ENCODE assay signal across 1 cellular context in the genomic region with DNA sequence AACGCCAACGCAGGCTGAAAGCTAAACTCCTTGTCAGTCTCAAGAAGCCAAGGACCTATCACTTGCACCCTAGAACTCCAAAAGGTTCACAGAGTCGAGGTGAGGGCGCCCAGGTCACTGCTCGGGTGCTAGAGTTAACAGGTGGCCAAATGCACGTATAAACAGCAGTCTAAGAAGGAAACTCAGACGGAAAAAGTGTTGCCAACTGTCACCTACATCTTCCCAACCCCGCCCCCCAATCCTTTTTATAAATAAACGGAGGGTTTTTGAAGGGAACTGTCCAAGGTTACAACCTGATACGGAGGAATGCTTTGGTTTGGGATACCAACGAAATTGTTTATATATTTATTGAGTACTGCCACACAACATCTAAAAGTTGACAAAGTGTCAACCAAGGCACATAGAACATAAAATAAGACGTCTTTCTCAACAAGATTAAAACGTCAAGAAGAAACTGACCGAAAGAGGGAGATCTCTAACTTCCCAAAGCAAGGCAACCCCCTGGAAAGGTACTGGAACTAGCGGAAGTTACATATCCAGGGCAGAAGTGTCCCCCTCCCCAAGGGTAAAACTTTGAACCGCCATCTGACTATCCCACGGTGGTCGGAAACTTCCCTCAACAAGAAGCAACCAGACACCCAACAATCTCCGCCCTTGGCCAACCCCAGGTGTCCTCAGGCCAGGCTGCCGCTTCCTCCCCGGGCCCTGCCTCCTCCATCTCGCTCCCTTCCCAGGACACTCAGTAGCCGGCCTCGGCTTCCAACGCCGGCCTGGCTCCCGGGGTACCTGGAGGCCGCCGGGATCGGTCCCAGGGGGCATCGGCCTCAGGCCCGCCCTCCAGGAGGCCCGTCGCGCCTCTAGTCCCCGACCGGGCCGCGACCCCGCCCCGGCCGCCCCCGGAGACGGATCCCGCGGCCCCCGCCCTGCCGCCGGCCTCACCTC.
TF ChIP-seq lines count a peak whose summit lies in the region.

No MANE protein-coding gene starts in this region.

TF ChIP-seq in endothelial cell of umbilical vein, 7 proteins besides CTCF, POLR2A, EP300 and RAD21:
- no peak for TF ChIP-seq MYC (IDR thresholded peaks at IDR 0.05; ENCODE audit: low read depth, low read length)
- TF ChIP-seq JUN (IDR thresholded peaks at IDR 0.05; ENCODE audit: borderline replicate concordance, insufficient read depth, insufficient read length, low read depth): no peak
- TF ChIP-seq FOS (IDR thresholded peaks at IDR 0.05; ENCODE audit: borderline replicate concordance, insufficient read depth, low read length): no peak
- TF ChIP-seq, protein P1, sequence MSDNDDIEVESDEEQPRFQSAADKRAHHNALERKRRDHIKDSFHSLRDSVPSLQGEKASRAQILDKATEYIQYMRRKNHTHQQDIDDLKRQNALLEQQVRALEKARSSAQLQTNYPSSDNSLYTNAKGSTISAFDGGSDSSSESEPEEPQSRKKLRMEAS (IDR thresholded peaks at IDR 0.05; ENCODE audit: insufficient read depth, insufficient read length): no peak
- TF ChIP-seq GATA2 (IDR thresholded peaks at IDR 0.05; ENCODE audit: insufficient read depth, insufficient read length, low read depth, low read length): no peak
- no peak for TF ChIP-seq POLR2AphosphoS5 (IDR thresholded peaks at IDR 0.05; ENCODE audit: insufficient read depth, low read depth, low read length)
- TF ChIP-seq EZH2 (IDR thresholded peaks at IDR 0.05; ENCODE audit: borderline replicate concordance, low read depth, low read length, severe bottlenecking): no peak
